In genomic region chr12:115132906-115133305, GRCh38 we compare ENCODE assay signal across 15 cellular contexts.
DNase-seq lines count a peak whose midpoint lies in the region; ATAC-seq and TF ChIP-seq lines count a peak whose summit lies in the region.
"Had no signal": no experiment of that assay in that cellular context is flagged by ENCODE, and none has a peak within 500 bp of the region (broad histone marks: within the 10 kb centered on the region; RNA-seq: fewer than 3 reads in every experiment).

No MANE protein-coding gene starts in this region.

- H3K4me1 ChIP-seq in mesendoderm (ENCODE audit: control insufficient read depth, low read depth, low read length), result no peaks in the 10 kb centered on the region
- H3K4me1 ChIP-seq in smooth muscle cell (ENCODE audit: low read depth), result no peaks in the 10 kb centered on the region
- H3K4me1 ChIP-seq: HAP-1 had no signal

- H3K36me3 ChIP-seq in mesendoderm (ENCODE audit: control insufficient read depth, insufficient read depth, low read length), result no peaks in the 10 kb centered on the region
- H3K36me3 ChIP-seq in smooth muscle cell (ENCODE audit: low read depth), result no peaks in the 10 kb centered on the region
- H3K36me3 ChIP-seq: HAP-1 had no signal

- POLR2A ChIA-PET in CD4-positive, alpha-beta T cell (lab: Charles Lee), result interaction anchor here (0.5 kb wide), 1 partner anchor 1716 kb away, joined by 6 read pairs; no protein-coding TSS in a partner anchor

- no peak overlapping the region for H3K4me3 Mint-ChIP-seq in CD4-positive, alpha-beta T cell
- H3K4me3 Mint-ChIP-seq: CD8-positive, alpha-beta T cell; GM23338; HFFc6 had no signal

- H4K8ac ChIP-seq in mesendoderm (ENCODE audit: low read depth, low read length), result no peak overlapping the region

- H3K79me1 ChIP-seq in mesendoderm (ENCODE audit: low read length), result no peaks in the 10 kb centered on the region

- H4K20me1 ChIP-seq in smooth muscle cell (ENCODE audit: low read depth), result no peaks in the 10 kb centered on the region

- no peaks in the 10 kb centered on the region for H3K27me3 Mint-ChIP-seq in CD4-positive, alpha-beta T cell

- H3K18ac ChIP-seq in mesendoderm (ENCODE audit: low read length), result no peak overlapping the region

- H2AFZ ChIP-seq in smooth muscle cell (ENCODE audit: low read depth), result peak overlapping the region; percentile 40
- H2AFZ ChIP-seq: GM23338 had no signal

- no peak overlapping the region for H4K5ac ChIP-seq in mesendoderm (ENCODE audit: low read length)

- no peaks in the 10 kb centered on the region for H3K9me3 ChIP-seq in smooth muscle cell (replicated peaks; ENCODE audit: low read depth)
- H3K9me3 ChIP-seq in CD4-positive, alpha-beta T cell (ENCODE audit: control insufficient read depth, low read length), result no peaks in the 10 kb centered on the region
- H3K9me3 ChIP-seq: Caco-2, HAP-1 had no signal

- H3K27ac ChIP-seq in mesendoderm (ENCODE audit: low read depth, low read length), result no peak overlapping the region
- no peak overlapping the region for H3K27ac ChIP-seq in smooth muscle cell (ENCODE audit: low read depth)
- H3K27ac ChIP-seq in CD4-positive, alpha-beta T cell (ENCODE audit: low read depth, low read length), result no peak overlapping the region

- intact Hi-C loops in CD4-positive, alpha-beta T cell (cut with DNase I, micrococcal nuclease), result no loop called here

- H3K4me3 ChIP-seq in mesendoderm (ENCODE audit: low read length) (no peak overlapping the region), smooth muscle cell (no peak overlapping the region)
- H3K4me3 ChIP-seq: GM12878, GM23338, HAP-1 had no signal

- WGBS in mesendoderm (ENCODE audit: extremely low coverage, insufficient coverage, low lambda C conversion rate), result no CpG with 5 or more reads among the region's 3 CpGs
- 57% methylated on average over 3 of the region's 3 CpGs for WGBS in smooth muscle cell (ENCODE audit: low lambda C conversion rate)

- H3K4me1 Mint-ChIP-seq in CD4-positive, alpha-beta T cell (ENCODE audit: low read depth), result no peaks in the 10 kb centered on the region
- H3K4me1 Mint-ChIP-seq: GM23338 had no signal

- no peak overlapping the region for H3K23ac ChIP-seq in mesendoderm (ENCODE audit: low read length)

- H3K9ac ChIP-seq in mesendoderm (ENCODE audit: low read length) (no peak overlapping the region), smooth muscle cell (ENCODE audit: low read depth) (no peak overlapping the region)

- H3K27me3 ChIP-seq in mesendoderm (ENCODE audit: insufficient read depth, low read length, poor library complexity), result no peaks in the 10 kb centered on the region
- H3K27me3 ChIP-seq in smooth muscle cell (ENCODE audit: low read depth), result no peaks in the 10 kb centered on the region
- H3K27me3 ChIP-seq in CD4-positive, alpha-beta T cell (ENCODE audit: control insufficient read depth, insufficient read depth, low read length), result no peaks in the 10 kb centered on the region

- peak overlapping the region; percentile 65 for H2BK15ac ChIP-seq in mesendoderm (replicated peaks; ENCODE audit: low read depth)

- no peak overlapping the region for H3K4ac ChIP-seq in mesendoderm (ENCODE audit: low read depth, low read length)

- DNase-seq in DMS79 treated with DMSO at 0.1 percent for 48 hours (lab: John Stamatoyannopoulos, UW) (peak; percentile 82), M059J (ENCODE audit: low read depth) (peak; percentile 57), mesendoderm (peak; percentile 27), smooth muscle cell (lab: John Stamatoyannopoulos, UW; ENCODE audit: unreplicated experiment) (no peak), ecto neural progenitor cell (ENCODE audit: low spot score) (no peak), SKM-1 (lab: John Stamatoyannopoulos, UW; ENCODE audit: unreplicated experiment) (no peak)
- no peak for DNase-seq in CD4-positive, alpha-beta T cell
- DNase-seq: C1 segment of cervical spinal cord; CD8-positive, alpha-beta T cell; DMS153 had no signal

- TF ChIP-seq CTCF in smooth muscle cell (IDR thresholded peaks at IDR 0.05; ENCODE audit: borderline replicate concordance, insufficient read depth, poor library complexity, severe bottlenecking), result no peak
- TF ChIP-seq CTCF in CD4-positive, alpha-beta T cell (IDR thresholded peaks at IDR 0.05), result no peak

- H3K4me2 ChIP-seq in mesendoderm (ENCODE audit: low read length) (no peak overlapping the region), smooth muscle cell (no peak overlapping the region)
- H3K4me2 ChIP-seq: GM23338 had no signal

- no peak overlapping the region for H2BK120ac ChIP-seq in mesendoderm (ENCODE audit: low read depth, low read length)

- peaks cover 2% of the 10 kb centered on the region for H3K9me3 Mint-ChIP-seq in CD4-positive, alpha-beta T cell
- H3K9me3 Mint-ChIP-seq: GM23338, HFFc6 had no signal

- H2AK5ac ChIP-seq in mesendoderm (ENCODE audit: low read length), result no peak overlapping the region

- H3K36me3 Mint-ChIP-seq in CD4-positive, alpha-beta T cell (ENCODE audit: low read depth), result no peaks in the 10 kb centered on the region
- H3K36me3 Mint-ChIP-seq: CD8-positive, alpha-beta T cell had no signal

- no peak overlapping the region for H3K56ac ChIP-seq in mesendoderm (ENCODE audit: low read length)

- no peak for ATAC-seq in CD4-positive, alpha-beta T cell (ENCODE audit: poor library complexity)
- ATAC-seq: CD8-positive, alpha-beta T cell; GM12878; GM23338 had no signal

- H2BK5ac ChIP-seq in mesendoderm (ENCODE audit: low read length), result no peak overlapping the region

- no peak overlapping the region for H3K27ac Mint-ChIP-seq in CD4-positive, alpha-beta T cell
- H3K27ac Mint-ChIP-seq: CD8-positive, alpha-beta T cell; GM23338; HFFc6 had no signal

- CTCF ChIA-PET in CD4-positive, alpha-beta T cell (lab: Charles Lee), result no interaction called here

- no peaks in the 10 kb centered on the region for H3F3A ChIP-seq in smooth muscle cell (ENCODE audit: low read depth)

- H3K79me2 ChIP-seq in mesendoderm (ENCODE audit: control insufficient read depth, insufficient read depth, low read length), result no peaks in the 10 kb centered on the region
- no peaks in the 10 kb centered on the region for H3K79me2 ChIP-seq in smooth muscle cell (ENCODE audit: low read depth)

Comparison
In these comparisons a context has a peak if more than half of its experiments do, and no peak if none do; other contexts are left out.
1. DNase-seq: peak in DMS79 treated with DMSO at 0.1 percent for 48 hours (single experiment), M059J (single experiment) and mesendoderm (single experiment); none in smooth muscle cell (single experiment), CD4-positive, alpha-beta T cell (0 of 10), ecto neural progenitor cell (single experiment) and SKM-1 (single experiment).